1 cellular context compared by ENCODE assay signal in the genomic region with DNA sequence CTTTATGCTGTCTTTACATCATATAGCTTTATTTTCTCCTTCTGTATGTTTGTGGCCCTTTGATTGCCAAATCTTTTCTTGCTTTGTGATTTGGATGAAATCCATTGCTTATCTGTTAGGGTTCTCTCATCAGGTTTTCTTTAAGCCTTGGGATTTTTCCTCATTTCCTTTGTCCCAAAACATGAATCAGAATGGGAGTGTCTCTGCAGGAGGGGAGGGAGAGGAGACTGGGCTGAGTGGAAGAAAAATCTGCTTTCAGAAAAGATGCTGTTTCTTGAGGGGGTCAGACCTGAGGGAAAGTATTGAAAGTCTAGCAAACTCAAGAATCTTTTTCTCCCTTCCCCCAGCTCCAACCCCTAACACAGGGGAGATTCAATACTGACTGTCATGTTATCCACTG.
TF ChIP-seq lines count a peak whose summit lies in the region.

No MANE protein-coding gene starts in this region.

TF ChIP-seq in H1, 55 proteins besides CTCF, POLR2A, EP300 and RAD21:
- TF ChIP-seq HDAC2 (IDR thresholded peaks at IDR 0.05; ENCODE audit: borderline replicate concordance in 1 of 2, low read depth in 2 of 2, low read length in 2 of 2) (peak in 1 of 2 experiments; percentile 64; a peak in 1 of 4 replicates), SP1 (IDR thresholded peaks at IDR 0.05; ENCODE audit: low read depth, low read length) (0 out of 2 replicates have a peak, but pooled peaks have one; percentile 14), HDAC6 (IDR thresholded peaks at IDR 0.05; ENCODE audit: low read depth, low read length) (no peak)
TF ChIP-seq in H1: peak in this region for 2.
